Comparison of ENCODE assay signal across 21 cellular contexts in genomic region chr11:16879690-16880089, GRCh38.
"Had no signal": no experiment of that assay in that cellular context is flagged by ENCODE, and none has a peak within 500 bp of the region (broad histone marks: within the 10 kb centered on the region; RNA-seq: fewer than 3 reads in every experiment).

No MANE protein-coding gene starts in this region.

- H3K4me1 Mint-ChIP-seq: activated CD4-positive, alpha-beta memory T cell treated with anti-CD3 and anti-CD28 coated beads, Interleukin-2, amount 10 ng/mL, durations not matched to agents 7 days and 5 days; activated CD8-positive, alpha-beta memory T cell treated with anti-CD3 and anti-CD28 coated beads, Interleukin-2, amount 10 ng/mL, durations not matched to agents 7 days and 5 days; activated naive CD8-positive, alpha-beta T cell treated with anti-CD3 and anti-CD28 coated beads, Interleukin-2, amount 10 ng/mL, durations not matched to agents 7 days and 5 days; central memory CD8-positive, alpha-beta T cell had no signal

- H3K36me3 Mint-ChIP-seq: activated CD8-positive, alpha-beta memory T cell treated with anti-CD3 and anti-CD28 coated beads, Interleukin-2, amount 10 ng/mL, durations not matched to agents 7 days and 5 days; activated naive CD8-positive, alpha-beta T cell treated with anti-CD3 and anti-CD28 coated beads, Interleukin-2, amount 10 ng/mL, durations not matched to agents 7 days and 5 days; brain; mesothelial cell of epicardium; natural killer cell treated with Interleukin-12 subunit alpha and Interleukin-12 subunit beta and Interleukin-15 and Interleukin-18, amount 100 ng/mL, for 72 hours had no signal

- H3K4me3 ChIP-seq: colonic mucosa, gastroesophageal sphincter, lung, pancreas, tibial nerve had no signal

- DNase-seq: activated CD4-positive, alpha-beta memory T cell treated with anti-CD3 and anti-CD28 coated beads, Interleukin-2, amount 10 ng/mL, durations not matched to agents 7 days and 5 days; activated CD4-positive, alpha-beta T cell treated with anti-CD3 and anti-CD28 coated beads for 48 hours; activated CD4-positive, CD25-positive, alpha-beta regulatory T cell; activated CD8-positive, alpha-beta memory T cell treated with anti-CD3 and anti-CD28 coated beads, Interleukin-2, amount 10 ng/mL, durations not matched to agents 7 days and 5 days; activated naive CD4-positive, alpha-beta T cell; activated naive CD8-positive, alpha-beta T cell treated with anti-CD3 and anti-CD28 coated beads, Interleukin-2, amount 10 ng/mL, durations not matched to agents 7 days and 5 days; anterior cingulate cortex; colonic mucosa; endodermal cell; pancreas; stimulated activated CD8-positive, alpha-beta memory T cell treated with anti-CD3 and anti-CD28 coated beads, Interleukin-4, amount 100 ng/mL, for 48 hours; stimulated activated naive CD4-positive, alpha-beta T cell had no signal

- H3K4me1 ChIP-seq: colonic mucosa had no signal

- H3K36me3 ChIP-seq: colonic mucosa, gastroesophageal sphincter, neutrophil, pancreas, tibial nerve had no signal

- ATAC-seq: activated CD8-positive, alpha-beta memory T cell treated with anti-CD3 and anti-CD28 coated beads, Interleukin-2, amount 10 ng/mL, durations not matched to agents 7 days and 5 days; activated T-helper 17 cell treated with anti-CD3 and anti-CD28 coated beads, Interleukin-2, amount 50 U/mL, for 72 hours; gastroesophageal sphincter had no signal

- H3K9me3 ChIP-seq: colonic mucosa, gastroesophageal sphincter, neutrophil, pancreas, tibial nerve had no signal

- H3K27ac Mint-ChIP-seq: activated CD4-positive, alpha-beta memory T cell treated with anti-CD3 and anti-CD28 coated beads, Interleukin-2, amount 10 ng/mL, durations not matched to agents 7 days and 5 days; activated CD8-positive, alpha-beta memory T cell treated with anti-CD3 and anti-CD28 coated beads, Interleukin-2, amount 10 ng/mL, durations not matched to agents 7 days and 5 days; activated naive CD8-positive, alpha-beta T cell treated with anti-CD3 and anti-CD28 coated beads, Interleukin-2, amount 10 ng/mL, durations not matched to agents 7 days and 5 days; activated T-helper 17 cell treated with anti-CD3 and anti-CD28 coated beads, Interleukin-2, amount 50 U/mL, for 72 hours; brain; endodermal cell; mesothelial cell of epicardium; natural killer cell treated with Interleukin-12 subunit alpha and Interleukin-12 subunit beta and Interleukin-15 and Interleukin-18, amount 100 ng/mL, for 72 hours had no signal

- H3K27ac ChIP-seq: colonic mucosa, gastroesophageal sphincter, neutrophil had no signal

- H3K9me3 Mint-ChIP-seq: activated CD4-positive, alpha-beta memory T cell treated with anti-CD3 and anti-CD28 coated beads, Interleukin-2, amount 10 ng/mL, durations not matched to agents 7 days and 5 days; activated naive CD8-positive, alpha-beta T cell treated with anti-CD3 and anti-CD28 coated beads, Interleukin-2, amount 10 ng/mL, durations not matched to agents 7 days and 5 days; activated T-helper 17 cell treated with anti-CD3 and anti-CD28 coated beads, Interleukin-2, amount 50 U/mL, for 72 hours; central memory CD8-positive, alpha-beta T cell; endodermal cell; mesothelial cell of epicardium; natural killer cell treated with Interleukin-12 subunit alpha and Interleukin-12 subunit beta and Interleukin-15 and Interleukin-18, amount 100 ng/mL, for 72 hours had no signal

- H3K4me3 Mint-ChIP-seq: activated CD4-positive, alpha-beta memory T cell treated with anti-CD3 and anti-CD28 coated beads, Interleukin-2, amount 10 ng/mL, durations not matched to agents 7 days and 5 days; activated CD8-positive, alpha-beta memory T cell treated with anti-CD3 and anti-CD28 coated beads, Interleukin-2, amount 10 ng/mL, durations not matched to agents 7 days and 5 days; activated naive CD8-positive, alpha-beta T cell treated with anti-CD3 and anti-CD28 coated beads, Interleukin-2, amount 10 ng/mL, durations not matched to agents 7 days and 5 days; activated T-helper 17 cell treated with anti-CD3 and anti-CD28 coated beads, Interleukin-2, amount 50 U/mL, for 72 hours; brain; central memory CD8-positive, alpha-beta T cell; mesothelial cell of epicardium; natural killer cell treated with Interleukin-12 subunit alpha and Interleukin-12 subunit beta and Interleukin-15 and Interleukin-18, amount 100 ng/mL, for 72 hours had no signal

- H3K27me3 Mint-ChIP-seq: activated CD4-positive, alpha-beta memory T cell treated with anti-CD3 and anti-CD28 coated beads, Interleukin-2, amount 10 ng/mL, durations not matched to agents 7 days and 5 days; activated T-helper 17 cell treated with anti-CD3 and anti-CD28 coated beads, Interleukin-2, amount 50 U/mL, for 72 hours; brain had no signal

- H3K27me3 ChIP-seq: colonic mucosa, gastroesophageal sphincter, pancreas, tibial nerve had no signal
